In genomic region chr14:104801284-104802119, GRCh38 we compare ENCODE assay signal across 8 cellular contexts. TPM values are rescaled to one million over a fixed set of nuclear protein-coding genes. Genes with fewer than 3 reads are reported as not detected.
DNase-seq lines count a peak whose midpoint lies in the region; ATAC-seq and TF ChIP-seq lines count a peak whose summit lies in the region.

No MANE protein-coding gene starts in this region.

- ATAC-seq in GM21717 (IDR thresholded peaks at IDR 0.05; ENCODE audit: unreplicated experiment), result no peak

- H3K4me3 ChIP-seq in HUES48 (ENCODE audit: low read depth, low read length) (peak overlapping the region; percentile 81), mesendoderm (ENCODE audit: low read length) (no peak overlapping the region)

- H2BK5ac ChIP-seq in mesendoderm (ENCODE audit: low read length), result no peak overlapping the region

- peaks cover 52% of the 10 kb centered on the region for H3K27me3 ChIP-seq in HUES48 (ENCODE audit: control insufficient read depth, insufficient read depth, low read length)
- peaks cover 7% of the 10 kb centered on the region for H3K27me3 ChIP-seq in mesendoderm (ENCODE audit: insufficient read depth, low read length, poor library complexity)

- H3K79me2 ChIP-seq in mesendoderm (ENCODE audit: control insufficient read depth, insufficient read depth, low read length), result no peaks in the 10 kb centered on the region

- H3K4me1 ChIP-seq in HUES48 (ENCODE audit: control insufficient read depth, insufficient read depth, low read length) (peaks cover 18% of the 10 kb centered on the region; the same call in 1 of the 2 replicates), mesendoderm (ENCODE audit: control insufficient read depth, low read depth, low read length) (no peaks in the 10 kb centered on the region)

- no peaks in the 10 kb centered on the region for H3K36me3 ChIP-seq in HUES48 (ENCODE audit: control insufficient read depth, insufficient read depth, low read length)
- H3K36me3 ChIP-seq in mesendoderm (ENCODE audit: control insufficient read depth, insufficient read depth, low read length), result no peaks in the 10 kb centered on the region

- no peaks in the 10 kb centered on the region for H3K79me1 ChIP-seq in mesendoderm (ENCODE audit: low read length)

- H3K27ac ChIP-seq in 22Rv1 (peak overlapping the region; percentile 98), HUES48 (ENCODE audit: low read depth, low read length) (no peak overlapping the region), mesendoderm (ENCODE audit: low read depth, low read length) (no peak overlapping the region)

- H3K18ac ChIP-seq in mesendoderm (ENCODE audit: low read length), result no peak overlapping the region

- peaks cover 31% of the 10 kb centered on the region for H3K27me3 Mint-ChIP-seq in brain

- H4K5ac ChIP-seq in mesendoderm (ENCODE audit: low read length), result no peak overlapping the region

- no CpG with 5 or more reads among the region's 55 CpGs for WGBS in mesendoderm (ENCODE audit: extremely low coverage, insufficient coverage, low lambda C conversion rate)

- no peak overlapping the region for H2BK120ac ChIP-seq in mesendoderm (ENCODE audit: low read depth, low read length)

- no peak overlapping the region for H2AK5ac ChIP-seq in mesendoderm (ENCODE audit: low read length)

- no peak overlapping the region for H4K8ac ChIP-seq in mesendoderm (ENCODE audit: low read depth, low read length)

- H3K27ac Mint-ChIP-seq in brain, result peak overlapping the region in 1 of 5 experiments; percentile 38

- H3K56ac ChIP-seq in mesendoderm (ENCODE audit: low read length), result peak overlapping the region; percentile 52

- no peaks in the 10 kb centered on the region for H3K9me3 ChIP-seq in HUES48 (ENCODE audit: control insufficient read depth, insufficient read depth, low read length)

- no peak overlapping the region for H2BK15ac ChIP-seq in mesendoderm (replicated peaks; ENCODE audit: low read depth)

- peaks cover 0 to 7% (median 0%) of the 10 kb centered on the region in 5 experiments for H3K9me3 Mint-ChIP-seq in brain

- TF ChIP-seq CTCF in 22Rv1 (IDR thresholded peaks at IDR 0.05), result no peak
- TF ChIP-seq CTCF in brain (conservative IDR thresholded peaks at IDR 0.05), result no peak

- H3K9ac ChIP-seq in HUES48 (ENCODE audit: low read depth, low read length), result peak overlapping the region; percentile 31; the same call in 1 of the 2 replicates
- peak overlapping the region; percentile 56 for H3K9ac ChIP-seq in mesendoderm (ENCODE audit: low read length)

- no peaks in the 10 kb centered on the region for H3K36me3 Mint-ChIP-seq in brain

- H3K4me2 ChIP-seq in mesendoderm (ENCODE audit: low read length), result peak overlapping the region; percentile 84

- H3K4me1 Mint-ChIP-seq in brain, result peaks cover 25% of the 10 kb centered on the region

- peak overlapping the region; percentile 18 for H3K23ac ChIP-seq in mesendoderm (ENCODE audit: low read length)

- no peak overlapping the region for H3K4ac ChIP-seq in mesendoderm (ENCODE audit: low read depth, low read length)

- peak overlapping the region; percentile 82 to 89 (median 85) for H3K4me3 Mint-ChIP-seq in brain

- DNase-seq in mesendoderm (no peak), GM19240 (ENCODE audit: insufficient read length, low spot score) (no peak), ureter (ENCODE audit: low spot score) (no peak), AG08396 (ENCODE audit: low spot score) (no peak)

RNA-seq across cellular contexts. Expression of gene ZBTB42, which starts 0.6 kb away (rescaled TPM):
- 2.2 TPM for polyA plus RNA-seq in brain (ENCODE audit: insufficient read depth, low read depth, low replicate concordance)
- 0.67 TPM for polyA plus RNA-seq in mesendoderm (2013, experiment 1 of 2)
- 0.73 TPM for polyA plus RNA-seq in mesendoderm (2013, experiment 2 of 2)
- 9.4 TPM for total RNA-seq in ureter

RNA-seq across cellular contexts. Expression of gene AKT1, which starts 6.0 kb away (rescaled TPM):
- 192 TPM for polyA plus RNA-seq in brain (ENCODE audit: insufficient read depth, low read depth, low replicate concordance)
- polyA plus RNA-seq in mesendoderm (2013, experiment 1 of 2), result 32.4 TPM
- 32.3 TPM for polyA plus RNA-seq in mesendoderm (2013, experiment 2 of 2)
- total RNA-seq in ureter, result 116 TPM

RNA-seq across cellular contexts. Expression of gene SIVA1, which starts 48.6 kb away (rescaled TPM):
- polyA plus RNA-seq in brain (ENCODE audit: insufficient read depth, low read depth, low replicate concordance), result 130 TPM
- 151 TPM for polyA plus RNA-seq in mesendoderm (2013, experiment 1 of 2)
- 147 TPM for polyA plus RNA-seq in mesendoderm (2013, experiment 2 of 2)
- total RNA-seq in ureter, result 56.5 TPM
